In genomic region chr18:80202264-80202998, GRCh38 we compare ENCODE assay signal across 9 cellular contexts. TPM values are rescaled to one million over a fixed set of nuclear protein-coding genes. Genes with fewer than 3 reads are reported as not detected.
DNase-seq lines count a peak whose midpoint lies in the region; ATAC-seq and TF ChIP-seq lines count a peak whose summit lies in the region.
"Had no signal": no experiment of that assay in that cellular context is flagged by ENCODE, and none has a peak within 500 bp of the region (broad histone marks: within the 10 kb centered on the region; RNA-seq: fewer than 3 reads in every experiment).

No MANE protein-coding gene starts in this region.

- intact Hi-C loops in naive thymus-derived CD4-positive, alpha-beta T cell (cut with micrococcal nuclease), result no loop called here
- intact Hi-C loops in aorta (cut with DNase I), result no loop called here

- H3K4me3 Mint-ChIP-seq in naive thymus-derived CD4-positive, alpha-beta T cell, result no peak overlapping the region

- no peaks in the 10 kb centered on the region for H3K9me3 Mint-ChIP-seq in naive thymus-derived CD4-positive, alpha-beta T cell

- no peaks in the 10 kb centered on the region for H3K36me3 ChIP-seq in naive thymus-derived CD4-positive, alpha-beta T cell (ENCODE audit: control insufficient read depth in 2 of 3, insufficient read depth in 3 of 3, low read length in 3 of 3)
- no peaks in the 10 kb centered on the region for H3K36me3 ChIP-seq in aorta (ENCODE audit: control insufficient read depth in 1 of 2, insufficient read depth in 2 of 2, low read length in 1 of 2)

- 93 to 95% methylated on average over 12 of the region's 12 CpGs for WGBS in aorta, 2 donors

- H3K4me1 ChIP-seq in naive thymus-derived CD4-positive, alpha-beta T cell (ENCODE audit: control insufficient read depth in 2 of 2, insufficient read depth in 2 of 2, low read length in 2 of 2), result no peaks in the 10 kb centered on the region
- no peaks in the 10 kb centered on the region for H3K4me1 ChIP-seq in aorta (ENCODE audit: control insufficient read depth in 1 of 2, insufficient read depth in 2 of 2, low read length in 2 of 2)

- no peaks in the 10 kb centered on the region for H3K36me3 Mint-ChIP-seq in naive thymus-derived CD4-positive, alpha-beta T cell

- no peak overlapping the region for H3K27ac Mint-ChIP-seq in naive thymus-derived CD4-positive, alpha-beta T cell

- TF ChIP-seq CTCF in GM12864 (IDR thresholded peaks at IDR 0.05; ENCODE audit: low read depth, low read length, missing control alignments), result no peak
- TF ChIP-seq CTCF in omental fat pad (IDR thresholded peaks at IDR 0.05), result no peak

- H3K4me3 ChIP-seq in GM12864 (ENCODE audit: low read depth, low read length) (no peak overlapping the region), aorta (ENCODE audit: low read length in 2 of 2) (no peak overlapping the region)
- no peak overlapping the region for H3K4me3 ChIP-seq in naive thymus-derived CD4-positive, alpha-beta T cell (ENCODE audit: low read length)

- CTCF ChIA-PET in naive thymus-derived CD4-positive, alpha-beta T cell (lab: Charles Lee), result no interaction called here

- peaks cover 6 to 38% (median 16%) of the 10 kb centered on the region in 5 donors for H3K27me3 Mint-ChIP-seq in naive thymus-derived CD4-positive, alpha-beta T cell

- no peaks in the 10 kb centered on the region for H3K9me3 ChIP-seq in naive thymus-derived CD4-positive, alpha-beta T cell (ENCODE audit: control insufficient read depth in 2 of 3, low read length in 3 of 3)
- no peaks in the 10 kb centered on the region for H3K9me3 ChIP-seq in aorta (ENCODE audit: control insufficient read depth, low read length)

- POLR2A ChIA-PET in naive thymus-derived CD4-positive, alpha-beta T cell (lab: Charles Lee), result no interaction called here

- H3K27ac ChIP-seq in naive thymus-derived CD4-positive, alpha-beta T cell (ENCODE audit: low read depth, low read length), result no peak overlapping the region
- H3K27ac ChIP-seq in aorta (ENCODE audit: low read depth in 1 of 2, low read length in 2 of 2), result no peak overlapping the region
- H3K27ac ChIP-seq: HL-60 had no signal

- DNase-seq in GM12864 (ENCODE audit: low read depth) (peak; percentile 72), T1000 (lab: John Stamatoyannopoulos, UW) (no peak), omental fat pad (ENCODE audit: low spot score) (no peak), aorta (no peak)
- DNase-seq in naive thymus-derived CD4-positive, alpha-beta T cell, result no peak

- H3K27me3 ChIP-seq in naive thymus-derived CD4-positive, alpha-beta T cell (ENCODE audit: control insufficient read depth in 2 of 2, insufficient read depth in 2 of 2, low read length in 2 of 2), result peaks cover 2 to 3% of the 10 kb centered on the region in 2 donors
- no peaks in the 10 kb centered on the region for H3K27me3 ChIP-seq in aorta (ENCODE audit: control insufficient read depth in 1 of 2, insufficient read depth in 2 of 2, low read length in 1 of 2)

- ATAC-seq in GM18907 (IDR thresholded peaks at IDR 0.05; ENCODE audit: unreplicated experiment), result peak; percentile 89
- ATAC-seq in HG02642 (IDR thresholded peaks at IDR 0.05; ENCODE audit: poor library complexity, unreplicated experiment), result peak; percentile 87
- ATAC-seq in HG03565 (IDR thresholded peaks at IDR 0.05; ENCODE audit: unreplicated experiment), result peak; percentile 95
- no peak for ATAC-seq in naive thymus-derived CD4-positive, alpha-beta T cell
- ATAC-seq in omental fat pad (ENCODE audit: low FRiP score), result no peak
- no peak for ATAC-seq in aorta (ENCODE audit: low FRiP score)

- H3K4me1 Mint-ChIP-seq in naive thymus-derived CD4-positive, alpha-beta T cell, result no peaks in the 10 kb centered on the region

RNA-seq across cellular contexts. Expression of gene PARD6G, which starts 44.9 kb away (rescaled TPM):
- total RNA-seq in naive thymus-derived CD4-positive, alpha-beta T cell, result under 1 TPM in 4 of 5 experiments, not detected in 1; 0.07 to 0.16 (median 0.09) TPM
- polyA plus RNA-seq in naive thymus-derived CD4-positive, alpha-beta T cell, result not detected
- total RNA-seq in omental fat pad (1 to 10 TPM; 2.1 to 8.5 (median 3.4) TPM), aorta (1 to 10 TPM; 3.8 to 4.1 TPM)
- polyA plus RNA-seq in aorta, result 1 to 10 TPM in 1 of 2 donors, under 1 TPM in 1; 0.38 to 1.8 TPM

Comparison
In these comparisons a context has a peak if more than half of its experiments do, and no peak if none do; other contexts are left out.
1. ATAC-seq: peak in GM18907 (single experiment), HG02642 (single experiment) and HG03565 (single experiment); none in naive thymus-derived CD4-positive, alpha-beta T cell (single experiment), omental fat pad (single experiment) and aorta (single experiment).